ENCODE assay signal across 24 cellular contexts in genomic region chr1:244367399-244368114, GRCh38.
DNase-seq lines count a peak whose midpoint lies in the region; ATAC-seq, FAIRE-seq and TF ChIP-seq lines count a peak whose summit lies in the region.
"Had no signal": no experiment of that assay in that cellular context is flagged by ENCODE, and none has a peak within 500 bp of the region (broad histone marks: within the 10 kb centered on the region; RNA-seq: fewer than 3 reads in every experiment).

No MANE protein-coding gene starts in this region.

- no peak overlapping the region for H3K9ac ChIP-seq in H1 (replicated peaks in 1 of 4; ENCODE audit: extremely low read depth in 1 of 4, low read depth in 3 of 4, low read length in 3 of 4)
- H3K9ac ChIP-seq in parathyroid adenoma: no peak overlapping the region
- H3K9ac ChIP-seq: BLaER1 treated with 17β-estradiol and CSF1 and Interleukin-3, amounts not matched to agents 10 nM and 100 nM; SK-N-SH had no signal

- TF ChIP-seq EP300 in H1 (IDR thresholded peaks at IDR 0.05; ENCODE audit: borderline replicate concordance in 1 of 2, low read depth in 2 of 2, low read length in 2 of 2): no peak

- H4K91ac ChIP-seq in H1 (replicated peaks; ENCODE audit: insufficient read length, low read length): no peak overlapping the region

- H4K5ac ChIP-seq in H1 (ENCODE audit: insufficient read length, low read depth, low read length): no peak overlapping the region

- no peak for TF ChIP-seq POLR2A in H1 (IDR thresholded peaks at IDR 0.05; ENCODE audit: control extremely low read depth in 1 of 2, low read depth in 2 of 2, low read length in 2 of 2)

- H2BK15ac ChIP-seq in H1 (ENCODE audit: low read length): 0 out of 2 replicates have a peak overlapping the region, but pooled peaks have one; percentile 75

- no peaks in the 10 kb centered on the region for H3K79me2 ChIP-seq in H1 (ENCODE audit: control insufficient read depth in 1 of 2, insufficient read depth in 2 of 2, low read length in 2 of 2)
- H3K79me2 ChIP-seq in parathyroid adenoma: no peaks in the 10 kb centered on the region

- H2AFZ ChIP-seq in H1 (ENCODE audit: low read length): no peak overlapping the region
- H2AFZ ChIP-seq in parathyroid adenoma: peak overlapping the region; percentile 39

- POLR2A ChIA-PET in H1 (lab: Charles Lee; ENCODE audit: partially characterized antibody): interaction anchor here (1.0 kb wide), 1 partner anchor 17 kb away, joined by 4 read pairs; no protein-coding TSS in a partner anchor

- no peak overlapping the region for H3K18ac ChIP-seq in H1 (ENCODE audit: extremely low read depth, low read length)

- H2BK5ac ChIP-seq in H1 (ENCODE audit: low read depth, low read length): 0 out of 2 replicates have a peak overlapping the region, but pooled peaks have one; percentile 35

- no peak for FAIRE-seq in H1 (lab: Jason Lieb, UNC)
- FAIRE-seq: GM19239 had no signal

- H3K27me3 ChIP-seq in H1 (replicated peaks in 1 of 4; ENCODE audit: control insufficient read depth in 3 of 4, extremely low read depth in 1 of 4, insufficient read depth in 3 of 4, low read length in 3 of 4) (no peaks in the 10 kb centered on the region), parathyroid adenoma (ENCODE audit: control insufficient read depth, insufficient read depth, low read length) (no peaks in the 10 kb centered on the region)
- H3K27me3 ChIP-seq: BLaER1 treated with 17β-estradiol and CSF1 and Interleukin-3, amounts not matched to agents 10 nM and 100 nM had no signal

- 92% methylated on average over 18 of the region's 18 CpGs; no CpG with 5 or more reads in 1 of the 2 experiments for WGBS in H1 (ENCODE audit: extremely low coverage in 1 of 2, insufficient coverage in 1 of 2, insufficient read length in 1 of 2, insufficient replicate concordance in 2 of 2, low coverage in 1 of 2, low lambda C conversion rate in 2 of 2, missing lambda C conversion rate in 1 of 2), 2 experiments

- H3K4ac ChIP-seq in H1 (replicated peaks; ENCODE audit: insufficient read length, low read depth, low read length): no peak overlapping the region

- peaks cover 0 to 4% of the 10 kb centered on the region in 2 experiments; a peak in 1 of 4 replicates for H3K9me3 ChIP-seq in H1 (ENCODE audit: insufficient read depth in 2 of 2, low read depth in 1 of 2, low read length in 1 of 2)
- no peaks in the 10 kb centered on the region for H3K9me3 ChIP-seq in parathyroid adenoma (ENCODE audit: control insufficient read depth, low read length)
- H3K9me3 ChIP-seq: SK-N-SH had no signal

- H3K27ac ChIP-seq in H1 (ENCODE audit: low read depth, low read length): no peak overlapping the region
- H3K27ac ChIP-seq in parathyroid adenoma: peak overlapping the region; percentile 74
- H3K27ac ChIP-seq: 22Rv1 had no signal

- DNase-seq in activated effector memory CD4-positive, alpha-beta T cell treated with anti-CD3 and anti-CD28 coated beads, Interleukin-2, amount 50 U/mL, for 16 hours: peak; percentile 34
- no peak for DNase-seq in activated effector memory CD4-positive, alpha-beta T cell treated with Interleukin-2 at 50 U/mL for 16 hours
- DNase-seq in H1 (ENCODE audit: low read depth in 1 of 2, low spot score in 2 of 2) (no peak), mesenteric fat pad (ENCODE audit: low spot score) (peak; percentile 85)
- DNase-seq in activated CD8-positive, alpha-beta memory T cell treated with anti-CD3 and anti-CD28 coated beads, Interleukin-2, amount 50 U/mL, for 4 hours: no peak
- DNase-seq: ACHN; GDM1; KBM-7; NCI-H1092; NCI-H1436 treated with DMSO at 0.1 percent for 48 hours; NCI-H1930; NCI-H510A treated with DMSO at 0.1 percent for 48 hours; NCI-H748 treated with DMSO at 0.1 percent for 48 hours; NK-92 treated with Interleukin-12 subunit alpha and Interleukin-12 subunit beta, amount 100 ng/mL, for 24 hours; SIG-M5; SK-N-SH had no signal

- no peak overlapping the region for H2BK120ac ChIP-seq in H1 (replicated peaks; ENCODE audit: low read depth, low read length)

- no peak overlapping the region for H2AK5ac ChIP-seq in H1 (ENCODE audit: low read depth, low read length)

- no peak overlapping the region for H3K56ac ChIP-seq in H1 (replicated peaks; ENCODE audit: insufficient read length, low read depth, low read length)

- H2BK20ac ChIP-seq in H1 (ENCODE audit: low read length): peak overlapping the region; percentile 76; the same call in 1 of the 2 replicates

- H3K4me3 ChIP-seq in H1 (ENCODE audit: extremely low read depth in 1 of 4, insufficient read depth in 2 of 4, low read depth in 3 of 4, low read length in 4 of 4) (no peak overlapping the region), parathyroid adenoma (ENCODE audit: low read depth, low read length) (no peak overlapping the region)
- H3K4me3 ChIP-seq: BLaER1 treated with 17β-estradiol and CSF1 and Interleukin-3, amounts not matched to agents 10 nM and 100 nM had no signal

- no peak overlapping the region for H3K14ac ChIP-seq in H1 (ENCODE audit: insufficient read length)

- no peak overlapping the region for H3K4me2 ChIP-seq in H1 (ENCODE audit: insufficient read depth in 1 of 2, low read depth in 2 of 2, low read length in 2 of 2)
- H3K4me2 ChIP-seq in parathyroid adenoma (ENCODE audit: low read length): no peak overlapping the region
- H3K4me2 ChIP-seq: SK-N-SH had no signal

- CTCF ChIA-PET in H1 (lab: Charles Lee; ENCODE audit: partially characterized antibody): no interaction called here

- ATAC-seq in GM19467 (IDR thresholded peaks at IDR 0.05; ENCODE audit: unreplicated experiment) (no peak), HG02884 (IDR thresholded peaks at IDR 0.05; ENCODE audit: unreplicated experiment) (no peak)
- ATAC-seq: HCT116, Panc1 had no signal

- TF ChIP-seq RAD21 in H1 (IDR thresholded peaks at IDR 0.05 in 1 of 2, conservative IDR thresholded peaks at IDR 0.05 in 1 of 2; ENCODE audit: low read depth in 2 of 2, low read length in 2 of 2): no peak

- H4K8ac ChIP-seq in H1 (ENCODE audit: extremely low read depth, insufficient read depth, low read length): no peak overlapping the region

- H2BK12ac ChIP-seq in H1 (ENCODE audit: low read depth, low read length): no peak overlapping the region

- H4K20me1 ChIP-seq in H1 (replicated peaks in 1 of 2; ENCODE audit: control insufficient read depth in 1 of 2, insufficient read depth in 2 of 2, low read length in 2 of 2): no peaks in the 10 kb centered on the region
- H4K20me1 ChIP-seq: BLaER1 treated with 17β-estradiol and CSF1 and Interleukin-3, amounts not matched to agents 10 nM and 100 nM had no signal

- H3K23me2 ChIP-seq in H1 (ENCODE audit: low read depth, low read length): no peaks in the 10 kb centered on the region

- TF ChIP-seq CTCF in H1 (IDR thresholded peaks at IDR 0.05; ENCODE audit: control extremely low read depth in 1 of 3, insufficient read depth in 1 of 3, low read depth in 1 of 3, low read length in 3 of 3): no peak
- TF ChIP-seq CTCF in parathyroid adenoma (IDR thresholded peaks at IDR 0.05): no peak

- H3K79me1 ChIP-seq in H1 (ENCODE audit: low read depth, low read length): no peaks in the 10 kb centered on the region

- H3K36me3 ChIP-seq in H1 (ENCODE audit: control insufficient read depth in 2 of 4, insufficient read depth in 4 of 4, low read length in 3 of 4) (no peaks in the 10 kb centered on the region; a peak in 1 of 8 replicates), parathyroid adenoma (ENCODE audit: control insufficient read depth, insufficient read depth, low read length) (no peaks in the 10 kb centered on the region)
- H3K36me3 ChIP-seq: BLaER1 treated with 17β-estradiol and CSF1 and Interleukin-3, amounts not matched to agents 10 nM and 100 nM had no signal

- H3K23ac ChIP-seq in H1 (ENCODE audit: insufficient read length): no peak overlapping the region

- H3K4me1 ChIP-seq in H1 (replicated peaks in 1 of 4; ENCODE audit: control insufficient read depth in 3 of 4, insufficient read depth in 4 of 4, low read length in 3 of 4) (peaks cover 0 to 12% (median 4%) of the 10 kb centered on the region in 4 experiments; a peak in 5 of 7 replicates), parathyroid adenoma (peaks cover 6% of the 10 kb centered on the region)

TF ChIP-seq in H1, 55 proteins besides CTCF, POLR2A, EP300 and RAD21:
- no peak for TF ChIP-seq RXRA (IDR thresholded peaks at IDR 0.05; ENCODE audit: insufficient read depth, low read depth, low read length)
- no peak for TF ChIP-seq CTBP2 (IDR thresholded peaks at IDR 0.05; ENCODE audit: borderline replicate concordance, insufficient read depth, insufficient read length, low read length)
- no peak for TF ChIP-seq MAX (IDR thresholded peaks at IDR 0.05)
- no peak for TF ChIP-seq ZNF274 (IDR thresholded peaks at IDR 0.05; ENCODE audit: borderline replicate concordance, extremely low read depth, low read length)
- TF ChIP-seq SIRT6 (IDR thresholded peaks at IDR 0.05; ENCODE audit: low read length): no peak
- TF ChIP-seq MAFK (IDR thresholded peaks at IDR 0.05; ENCODE audit: low read depth, low read length): no peak
- no peak for TF ChIP-seq CHD2 (IDR thresholded peaks at IDR 0.05; ENCODE audit: low read length)
- TF ChIP-seq POU5F1 (IDR thresholded peaks at IDR 0.05; ENCODE audit: low read depth, low read length): no peak
- no peak for TF ChIP-seq JUN (IDR thresholded peaks at IDR 0.05; ENCODE audit: low read depth, low read length)
- no peak for TF ChIP-seq ASH2L (IDR thresholded peaks at IDR 0.05; ENCODE audit: low read length)
- TF ChIP-seq TBP (IDR thresholded peaks at IDR 0.05; ENCODE audit: low read depth, low read length): no peak
- no peak for TF ChIP-seq SAP30 (IDR thresholded peaks at IDR 0.05; ENCODE audit: insufficient read depth, insufficient replicate concordance, low read length)
TF ChIP-seq in H1: peak in this region for 0.

Comparison
In these comparisons a context has a peak if more than half of its experiments do, and no peak if none do; other contexts are left out.
1. DNase-seq: peak in activated effector memory CD4-positive, alpha-beta T cell treated with anti-CD3 and anti-CD28 coated beads, Interleukin-2, amount 50 U/mL, for 16 hours (single experiment) and mesenteric fat pad (single experiment); none in activated effector memory CD4-positive, alpha-beta T cell treated with Interleukin-2 at 50 U/mL for 16 hours (single experiment), H1 (0 of 2) and activated CD8-positive, alpha-beta memory T cell treated with anti-CD3 and anti-CD28 coated beads, Interleukin-2, amount 50 U/mL, for 4 hours (single experiment).